ENCODE assay signal across 27 cellular contexts in genomic region chr22:37525746-37526350, GRCh38. TPM values are rescaled to one million over a fixed set of nuclear protein-coding genes. Genes with fewer than 3 reads are reported as not detected.
A peak's percentile ranks its signal among the peaks of the same experiment; 100 is the strongest.
DNase-seq lines count a peak whose midpoint lies in the region; ATAC-seq, FAIRE-seq and TF ChIP-seq lines count a peak whose summit lies in the region.
"Had no signal": no experiment of that assay in that cellular context is flagged by ENCODE, and none has a peak within 500 bp of the region (broad histone marks: within the 10 kb centered on the region; RNA-seq: fewer than 3 reads in every experiment).

No MANE protein-coding gene starts in this region.

- no peak overlapping the region for H3K4me3 ChIP-seq in BLaER1 treated with 17β-estradiol and CSF1 and Interleukin-3, amounts not matched to agents 10 nM and 100 nM
- H3K4me3 ChIP-seq in Panc1 (ENCODE audit: low read depth in 2 of 2, low read length in 2 of 2) (no peak overlapping the region), H1 (ENCODE audit: extremely low read depth in 1 of 4, insufficient read depth in 2 of 4, low read depth in 3 of 4, low read length in 4 of 4) (no peak overlapping the region)
- H3K4me3 ChIP-seq: esophagus muscularis mucosa, vagina had no signal

- ATAC-seq in Panc1 (peak; percentile 51), omental fat pad (ENCODE audit: low FRiP score) (peak; percentile 3), HG03378 (IDR thresholded peaks at IDR 0.05; ENCODE audit: unreplicated experiment) (no peak)
- ATAC-seq: natural killer cell had no signal

- no TSS peak for BruUV-seq in Panc1 (replicated peaks; lab: Mats Ljungman, UMichigan)

- intact Hi-C loops in Panc1 (cut with micrococcal nuclease; ENCODE audit: unreplicated experiment) = no loop called here

- H3K27me3 ChIP-seq in BLaER1 treated with 17β-estradiol and CSF1 and Interleukin-3, amounts not matched to agents 10 nM and 100 nM = peaks cover 16 to 30% (median 24%) of the 10 kb centered on the region in 11 experiments
- no peaks in the 10 kb centered on the region for H3K27me3 ChIP-seq in Panc1 (ENCODE audit: control insufficient read depth, insufficient read depth, low read length)
- H3K27me3 ChIP-seq in H1 (replicated peaks in 1 of 4; ENCODE audit: control insufficient read depth in 3 of 4, extremely low read depth in 1 of 4, insufficient read depth in 3 of 4, low read length in 3 of 4) = no peaks in the 10 kb centered on the region; a peak in 1 of 7 replicates
- H3K27me3 ChIP-seq: vagina had no signal

- no peaks in the 10 kb centered on the region for H3K79me1 ChIP-seq in H1 (ENCODE audit: low read depth, low read length)

- no peak overlapping the region for H2AFZ ChIP-seq in H1 (ENCODE audit: low read length)

- no peak overlapping the region for H2BK15ac ChIP-seq in H1 (ENCODE audit: low read length)

- H3K79me2 ChIP-seq in H1 (ENCODE audit: control insufficient read depth in 1 of 2, insufficient read depth in 2 of 2, low read length in 2 of 2) = no peaks in the 10 kb centered on the region

- H3K9me3 ChIP-seq in BLaER1 treated with 17β-estradiol and CSF1 and Interleukin-3, amounts not matched to agents 10 nM and 100 nM (replicated peaks in 1 of 11) = no peaks in the 10 kb centered on the region
- H3K9me3 ChIP-seq in Panc1 (ENCODE audit: control insufficient read depth, insufficient read depth, low read depth, low read length) = no peaks in the 10 kb centered on the region
- H3K9me3 ChIP-seq in H1 (ENCODE audit: insufficient read depth in 2 of 2, low read depth in 1 of 2, low read length in 1 of 2) = no peaks in the 10 kb centered on the region
- H3K9me3 ChIP-seq: esophagus muscularis mucosa, vagina had no signal

- DNase-seq in Panc1 (ENCODE audit: low read depth, low spot score) = no peak
- no peak for DNase-seq in H1 (ENCODE audit: low read depth in 1 of 2, low spot score in 2 of 2)
- no peak for DNase-seq in omental fat pad (ENCODE audit: low spot score)
- DNase-seq in NCI-H1105 treated with DMSO at 0.1 percent for 48 hours (lab: John Stamatoyannopoulos, UW) = no peak
- DNase-seq in D341Med (ENCODE audit: low spot score) = no peak
- no peak for DNase-seq in NCI-H2171 (lab: John Stamatoyannopoulos, UW)
- DNase-seq: activated CD4-positive, alpha-beta T cell treated with anti-CD3 and anti-CD28 coated beads, Interleukin-2, amount 50 U/mL, for 1 hour; activated naive CD4-positive, alpha-beta T cell treated with anti-CD3 and anti-CD28 coated beads, Interleukin-2, amount 50 U/mL, for 16 hours; DMS 273 treated with DMSO at 0.1 percent for 48 hours; H9; natural killer cell; NCI-H1694; NCI-H2227 treated with DMSO at 0.1 percent for 48 hours had no signal

- POLR2A ChIA-PET in Panc1 (lab: Charles Lee) = interaction anchor here (0.5 kb wide), 1 partner anchor 16 kb away, joined by 5 read pairs; no protein-coding TSS in a partner anchor
- POLR2A ChIA-PET in H1 (lab: Charles Lee; ENCODE audit: partially characterized antibody) = no interaction called here

- H4K8ac ChIP-seq in H1 (ENCODE audit: extremely low read depth, insufficient read depth, low read length) = peak overlapping the region; percentile 36; the same call in 1 of the 2 replicates

- H3K23me2 ChIP-seq in H1 (ENCODE audit: low read depth, low read length) = no peaks in the 10 kb centered on the region

- no peak for TF ChIP-seq POLR2A in H1 (IDR thresholded peaks at IDR 0.05; ENCODE audit: control extremely low read depth in 1 of 2, low read depth in 2 of 2, low read length in 2 of 2)

- H4K20me1 ChIP-seq in BLaER1 treated with 17β-estradiol and CSF1 and Interleukin-3, amounts not matched to agents 10 nM and 100 nM = peaks cover 0 to 3% (median 0%) of the 10 kb centered on the region in 11 experiments; a peak in 2 of 22 replicates
- no peaks in the 10 kb centered on the region for H4K20me1 ChIP-seq in H1 (replicated peaks in 1 of 2; ENCODE audit: control insufficient read depth in 1 of 2, insufficient read depth in 2 of 2, low read length in 2 of 2)

- no peak overlapping the region for H3K9ac ChIP-seq in BLaER1 treated with 17β-estradiol and CSF1 and Interleukin-3, amounts not matched to agents 10 nM and 100 nM
- no peak overlapping the region for H3K9ac ChIP-seq in H1 (replicated peaks in 1 of 4; ENCODE audit: extremely low read depth in 1 of 4, low read depth in 3 of 4, low read length in 3 of 4)
- H3K9ac ChIP-seq: KMS-11 had no signal

- peak overlapping the region; percentile 10 to 93 (median 77); a peak in 19 of 22 replicates for H3K4me2 ChIP-seq in BLaER1 treated with 17β-estradiol and CSF1 and Interleukin-3, amounts not matched to agents 10 nM and 100 nM
- H3K4me2 ChIP-seq in H1 (ENCODE audit: insufficient read depth in 1 of 2, low read depth in 2 of 2, low read length in 2 of 2) = no peak overlapping the region
- H3K4me2 ChIP-seq: KMS-11 had no signal

- peaks cover 9 to 36% (median 28%) of the 10 kb centered on the region in 10 experiments; a peak in 19 of 20 replicates for H3K4me1 ChIP-seq in BLaER1 treated with 17β-estradiol and CSF1 and Interleukin-3, amounts not matched to agents 10 nM and 100 nM
- H3K4me1 ChIP-seq in Panc1 (ENCODE audit: control insufficient read depth, insufficient read depth, low read length) (peaks cover 14% of the 10 kb centered on the region), H1 (replicated peaks in 1 of 4; ENCODE audit: control insufficient read depth in 3 of 4, insufficient read depth in 4 of 4, low read length in 3 of 4) (no peaks in the 10 kb centered on the region)

- 81% methylated on average over 7 of the region's 7 CpGs; no CpG with 5 or more reads in 1 of the 2 experiments for WGBS in H1 (ENCODE audit: extremely low coverage in 1 of 2, insufficient coverage in 1 of 2, insufficient read length in 1 of 2, insufficient replicate concordance in 2 of 2, low coverage in 1 of 2, low lambda C conversion rate in 2 of 2, missing lambda C conversion rate in 1 of 2), 2 experiments

- H2BK5ac ChIP-seq in H1 (ENCODE audit: low read depth, low read length) = no peak overlapping the region

- no peak for FAIRE-seq in H1 (lab: Jason Lieb, UNC)

- no peak overlapping the region for H3K23ac ChIP-seq in H1 (ENCODE audit: insufficient read length)

- no peaks in the 10 kb centered on the region for H3K36me3 ChIP-seq in BLaER1 treated with 17β-estradiol and CSF1 and Interleukin-3, amounts not matched to agents 10 nM and 100 nM
- H3K36me3 ChIP-seq in Panc1 (ENCODE audit: control insufficient read depth, insufficient read depth, low read length) (no peaks in the 10 kb centered on the region), H1 (ENCODE audit: control insufficient read depth in 2 of 4, insufficient read depth in 4 of 4, low read length in 3 of 4) (no peaks in the 10 kb centered on the region)
- H3K36me3 ChIP-seq: esophagus muscularis mucosa, vagina had no signal

- in situ Hi-C loops in Panc1 (cut with HindIII; ENCODE audit: low pct_unique_long_range_greater_than_20kb, low sequenced_read_pairs) = no loop called here

- no peak for TF ChIP-seq CTCF in Panc1 (IDR thresholded peaks at IDR 0.05)
- TF ChIP-seq CTCF in H1 (IDR thresholded peaks at IDR 0.05; ENCODE audit: control extremely low read depth in 1 of 3, insufficient read depth in 1 of 3, low read depth in 1 of 3, low read length in 3 of 3) = no peak
- no peak for TF ChIP-seq CTCF in omental fat pad (IDR thresholded peaks at IDR 0.05)

- H3K4ac ChIP-seq in H1 (replicated peaks; ENCODE audit: insufficient read length, low read depth, low read length) = no peak overlapping the region

- no peak overlapping the region for H4K5ac ChIP-seq in H1 (ENCODE audit: insufficient read length, low read depth, low read length)

- TF ChIP-seq RAD21 in H1 (IDR thresholded peaks at IDR 0.05 in 1 of 2, conservative IDR thresholded peaks at IDR 0.05 in 1 of 2; ENCODE audit: low read depth in 2 of 2, low read length in 2 of 2) = no peak

- H3K56ac ChIP-seq in H1 (replicated peaks; ENCODE audit: insufficient read length, low read depth, low read length) = no peak overlapping the region

- CTCF ChIA-PET in Panc1 (lab: Charles Lee) = interaction anchor here (0.6 kb wide), 1 partner anchor 54 kb away, joined by 5 read pairs; the partner anchor contains the start of gene LGALS2
- CTCF ChIA-PET in H1 (lab: Charles Lee; ENCODE audit: partially characterized antibody) = interaction anchor here (0.9 to 5.7 kb wide), 3 partner anchors 32 to 40 kb away, joined by 3 to 55 read pairs (median 3); no protein-coding TSS in a partner anchor

- no peak overlapping the region for H2BK12ac ChIP-seq in H1 (ENCODE audit: low read depth, low read length)

- H2AK5ac ChIP-seq in H1 (ENCODE audit: low read depth, low read length) = no peak overlapping the region

- H2BK20ac ChIP-seq in H1 (ENCODE audit: low read length) = no peak overlapping the region

- no peak overlapping the region for H3K14ac ChIP-seq in H1 (ENCODE audit: insufficient read length)

- no peak for TF ChIP-seq EP300 in H1 (IDR thresholded peaks at IDR 0.05; ENCODE audit: borderline replicate concordance in 1 of 2, low read depth in 2 of 2, low read length in 2 of 2)

- H3K27ac ChIP-seq in BLaER1 treated with 17β-estradiol and CSF1 and Interleukin-3, amounts not matched to agents 10 nM and 100 nM = no peak overlapping the region
- H3K27ac ChIP-seq in Panc1 (ENCODE audit: low read length) (peak overlapping the region; percentile 69), H1 (ENCODE audit: low read depth, low read length) (no peak overlapping the region)
- H3K27ac ChIP-seq: KMS-11, vagina, VCaP had no signal

- H3K18ac ChIP-seq in H1 (ENCODE audit: extremely low read depth, low read length) = no peak overlapping the region

- H4K91ac ChIP-seq in H1 (replicated peaks; ENCODE audit: insufficient read length, low read length) = no peak overlapping the region

- no peak overlapping the region for H2BK120ac ChIP-seq in H1 (replicated peaks; ENCODE audit: low read depth, low read length)

RNA-seq across cellular contexts. Expression of gene CARD10, which starts 6.6 kb away (rescaled TPM):
- total RNA-seq in Panc1 (2021; ENCODE audit: unreplicated experiment) (43.1 TPM), omental fat pad (10 to 100 TPM in 1 of 4 donors, 1 to 10 TPM in 3; 2.5 to 18.8 (median 4.8) TPM)
- polyA plus RNA-seq in Panc1 (2012; ENCODE audit: insufficient read length) = 49.6 TPM
- 14.4 and 14.6 TPM in 2 replicates for total RNA-seq in H1 (2021; fragmentation: NEBNext Ultra II Directional; extraction: Animal tissue kit (Norgen Biotek cat#: 25700))
- polyA plus RNA-seq in H1 (2011; rRNA removed) = 13.5 and 17.4 TPM in 2 replicates
- 11.2 TPM for polyA plus RNA-seq in H1 (2011; cell fraction: cytosol; rRNA removed)
- polyA plus RNA-seq in H1 (2011; cell fraction: nucleus; rRNA removed) = 23.7 TPM
- 7.9 to 13.1 TPM (median 11.6 TPM) in 4 replicates for polyA plus RNA-seq in H1 (2012, experiment 1 of 2)
- 11.4 TPM for polyA plus RNA-seq in H1 (2012, experiment 2 of 2)
- polyA plus RNA-seq in H1 (2013, experiment 1 of 2) = 9.2 TPM
- polyA plus RNA-seq in H1 (2013, experiment 2 of 2) = 9.2 TPM
- 6.8 and 7.5 TPM in 2 replicates for polyA minus RNA-seq in H1 (2011; rRNA and poly(A)+ RNA removed)
- polyA minus RNA-seq in H1 (2011; cell fraction: cytosol; rRNA and poly(A)+ RNA removed) = 11.4 TPM
- polyA minus RNA-seq in H1 (2011; cell fraction: nucleus; rRNA and poly(A)+ RNA removed) = 5.0 TPM
- total RNA-seq: activated T-helper 1 cell treated with anti-CD3 and anti-CD28 coated beads, Interleukin-12 subunit alpha, Interleukin-12 subunit beta, Interleukin-2, Interleukin-4 antibody, amounts not matched to agents 30 ng/mL and 10 ng/mL and 1 ng/mL, durations not matched to agents 14 hours and 24 hours and 36 hours had no signal
- polyA plus RNA-seq: CD14-positive monocyte had no signal

RNA-seq across cellular contexts. Expression of gene CDC42EP1, which starts 34.4 kb away (rescaled TPM):
- total RNA-seq in Panc1 (2021; ENCODE audit: unreplicated experiment) (62.5 TPM), omental fat pad (10 to 100 TPM; 33.1 to 63.0 (median 39.2) TPM)
- 91.2 TPM for polyA plus RNA-seq in Panc1 (2012; ENCODE audit: insufficient read length)
- 10.1 and 11.2 TPM in 2 replicates for total RNA-seq in H1 (2021; fragmentation: NEBNext Ultra II Directional; extraction: Animal tissue kit (Norgen Biotek cat#: 25700))
- polyA plus RNA-seq in H1 (2011; rRNA removed) = 8.3 and 15.4 TPM in 2 replicates
- 5.3 TPM for polyA plus RNA-seq in H1 (2011; cell fraction: cytosol; rRNA removed)
- 7.8 TPM for polyA plus RNA-seq in H1 (2011; cell fraction: nucleus; rRNA removed)
- polyA plus RNA-seq in H1 (2012, experiment 1 of 2) = 5.5 to 11.6 TPM (median 10.8 TPM) in 4 replicates
- polyA plus RNA-seq in H1 (2012, experiment 2 of 2) = 8.9 TPM
- 11.0 TPM for polyA plus RNA-seq in H1 (2013, experiment 1 of 2)
- 10.5 TPM for polyA plus RNA-seq in H1 (2013, experiment 2 of 2)
- 2.1 and 2.2 TPM in 2 replicates for polyA minus RNA-seq in H1 (2011; rRNA and poly(A)+ RNA removed)
- polyA minus RNA-seq in H1 (2011; cell fraction: cytosol; rRNA and poly(A)+ RNA removed) = 4.3 TPM
- 5.1 TPM for polyA minus RNA-seq in H1 (2011; cell fraction: nucleus; rRNA and poly(A)+ RNA removed)

RNA-seq across cellular contexts. Expression of gene MFNG, which starts 39.7 kb away (rescaled TPM):
- total RNA-seq in Panc1 (2021; ENCODE audit: unreplicated experiment) = 7.1 TPM
- polyA plus RNA-seq in Panc1 (2012; ENCODE audit: insufficient read length) = 7.5 TPM
- total RNA-seq in H1 (2021; fragmentation: NEBNext Ultra II Directional; extraction: Animal tissue kit (Norgen Biotek cat#: 25700)) = 1.7 and 1.8 TPM in 2 replicates
- polyA plus RNA-seq in H1 (2011; rRNA removed) = 5.5 and 8.0 TPM in 2 replicates
- polyA plus RNA-seq in H1 (2011; cell fraction: cytosol; rRNA removed) = 5.4 TPM
- polyA plus RNA-seq in H1 (2011; cell fraction: nucleus; rRNA removed) = 11.5 TPM
- 1.7 to 3.1 TPM (median 2.6 TPM) in 4 replicates for polyA plus RNA-seq in H1 (2012, experiment 1 of 2)
- 1.5 TPM for polyA plus RNA-seq in H1 (2012, experiment 2 of 2)
- 2.4 TPM for polyA plus RNA-seq in H1 (2013, experiment 1 of 2)
- polyA plus RNA-seq in H1 (2013, experiment 2 of 2) = 2.8 TPM
- 1.3 and 1.6 TPM in 2 replicates for polyA minus RNA-seq in H1 (2011; rRNA and poly(A)+ RNA removed)
- 6.8 TPM for polyA minus RNA-seq in H1 (2011; cell fraction: cytosol; rRNA and poly(A)+ RNA removed)
- polyA minus RNA-seq in H1 (2011; cell fraction: nucleus; rRNA and poly(A)+ RNA removed) = 4.9 TPM
- total RNA-seq in omental fat pad = 10 to 100 TPM; 16.0 to 64.2 (median 35.7) TPM

RNA-seq across cellular contexts. Expression of gene LGALS2, which starts 54.0 kb away (rescaled TPM):
- total RNA-seq in Panc1 (2021; ENCODE audit: unreplicated experiment) (not detected), omental fat pad (10 to 100 TPM in 1 of 4 donors, 1 to 10 TPM in 2, not detected in 1; 1.8 to 13.6 (median 3.6) TPM)
- polyA plus RNA-seq in Panc1 (2012; ENCODE audit: insufficient read length) = not detected
- not detected in 2 replicates for total RNA-seq in H1 (2021; fragmentation: NEBNext Ultra II Directional; extraction: Animal tissue kit (Norgen Biotek cat#: 25700))
- polyA plus RNA-seq in H1 (2011; rRNA removed) = not detected in 2 replicates
- polyA plus RNA-seq in H1 (2011; cell fraction: cytosol; rRNA removed) = not detected
- polyA plus RNA-seq in H1 (2011; cell fraction: nucleus; rRNA removed) = not detected
- polyA plus RNA-seq in H1 (2012, experiment 1 of 2) = not detected in 4 replicates
- polyA plus RNA-seq in H1 (2012, experiment 2 of 2) = not detected
- not detected for polyA plus RNA-seq in H1 (2013, experiment 1 of 2)
- polyA plus RNA-seq in H1 (2013, experiment 2 of 2) = not detected
- not detected in 2 replicates for polyA minus RNA-seq in H1 (2011; rRNA and poly(A)+ RNA removed)
- not detected for polyA minus RNA-seq in H1 (2011; cell fraction: cytosol; rRNA and poly(A)+ RNA removed)
- polyA minus RNA-seq in H1 (2011; cell fraction: nucleus; rRNA and poly(A)+ RNA removed) = not detected
- total RNA-seq: activated T-helper 1 cell treated with anti-CD3 and anti-CD28 coated beads, Interleukin-12 subunit alpha, Interleukin-12 subunit beta, Interleukin-2, Interleukin-4 antibody, amounts not matched to agents 30 ng/mL and 10 ng/mL and 1 ng/mL, durations not matched to agents 14 hours and 24 hours and 36 hours; esophagus muscularis mucosa; G401; glomerular endothelial cell; H9; sciatic nerve; T-helper 2 cell treated with Interferon-gamma antibody and Interleukin-4, amounts not matched to agents 100 ng/mL and 5 ng/mL, for 36 hours; temporal lobe; vagina had no signal
- polyA plus RNA-seq: AG04450 had no signal

Comparison
In these comparisons a context has a peak if more than half of its experiments do, and no peak if none do; other contexts are left out.
1. H3K4me2 ChIP-seq: peak in BLaER1 treated with 17β-estradiol and CSF1 and Interleukin-3, amounts not matched to agents 10 nM and 100 nM (11 of 11); none in H1 (0 of 2).